1 cellular context compared by ENCODE assay signal in genomic region chrX:47960400-47960799, GRCh38.
TF ChIP-seq lines count a peak whose summit lies in the region.

No MANE protein-coding gene starts in this region.

TF ChIP-seq in SK-N-SH, 30 proteins besides CTCF, POLR2A, EP300 and RAD21 (continued from another document):
- TF ChIP-seq GABPA (IDR thresholded peaks at IDR 0.05; ENCODE audit: low read depth) (no peak), EZH2phosphoT487 (IDR thresholded peaks at IDR 0.05; ENCODE audit: borderline replicate concordance, low read depth) (no peak), NRF1 (IDR thresholded peaks at IDR 0.05; ENCODE audit: low read depth, low read length) (no peak), FOXM1 (IDR thresholded peaks at IDR 0.05; ENCODE audit: low read depth) (no peak), SMC3 (IDR thresholded peaks at IDR 0.05; ENCODE audit: low read depth, low read length) (no peak)
